In the genomic region with DNA sequence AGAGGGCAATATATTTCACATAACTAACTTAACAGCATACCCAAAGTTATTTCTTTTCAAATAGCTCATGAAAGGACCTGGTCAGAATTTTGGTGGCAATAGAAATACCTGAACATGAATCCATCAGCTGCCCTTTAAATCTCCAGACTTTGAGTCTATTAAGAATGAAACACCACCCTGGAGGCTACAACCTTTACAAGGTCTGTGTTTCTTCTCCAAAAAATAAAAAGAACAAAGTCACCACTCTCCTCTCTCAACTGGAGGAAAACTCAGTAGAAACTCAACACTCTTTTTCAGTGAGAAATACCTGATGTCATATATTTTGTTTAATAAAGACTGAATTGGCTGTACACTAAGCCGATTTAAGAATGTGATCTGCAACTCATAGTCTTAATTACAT, we compare ENCODE assay signal across 30 cellular contexts.
"Had no signal": no experiment of that assay in that cellular context is flagged by ENCODE, and none has a peak within 500 bp of the region (broad histone marks: within the 10 kb centered on the region; RNA-seq: fewer than 3 reads in every experiment).

No MANE protein-coding gene starts in this region.

- DNase-seq: hippocampal formation; immature natural killer cell; kidney; left colon; left lung; lower lobe of right lung; mammary epithelial cell; mesenchymal stem cell; naive thymus-derived CD4-positive, alpha-beta T cell; nucleus accumbens; pancreas; posterior cingulate gyrus; retina; right cardiac atrium; stimulated activated CD4-positive, alpha-beta T cell treated with anti-CD3 and anti-CD28 coated beads, Interleukin-12 subunit alpha, Interleukin-12 subunit beta, amount 100 ng/mL, for 4 hours; stimulated activated CD4-positive, alpha-beta T cell treated with anti-CD3 and anti-CD28 coated beads, Interleukin-15, amount 100 ng/mL, for 24 hours; stimulated activated CD4-positive, alpha-beta T cell treated with anti-CD3 and anti-CD28 coated beads, Interleukin-2, amount 100 ng/mL, for 24 hours; stimulated activated CD4-positive, alpha-beta T cell treated with anti-CD3 and anti-CD28 coated beads, Interleukin-4, amount 100 ng/mL, for 1 hour; stimulated activated naive B cell treated with anti-CD40 and anti-IgM and Interleukin-4, amounts not matched to agents 10 μg/mL and 1 μg/mL and 100 μg/mL, for 72 hours; stimulated activated naive CD8-positive, alpha-beta T cell treated with anti-CD3 and anti-CD28 coated beads, Interleukin-15, Interleukin-2, amounts not matched to agents 100 U/mL and 50 U/mL, for 24 hours; stomach; testis; thyroid gland; transverse colon; upper lobe of left lung had no signal

- H3K9me3 Mint-ChIP-seq: immature natural killer cell; natural killer cell treated with Interleukin-12 subunit alpha and Interleukin-12 subunit beta and Interleukin-15 and Interleukin-18, amount 100 ng/mL, for 72 hours; neural crest cell; stimulated activated naive B cell treated with anti-CD40 and anti-IgM and Interleukin-4, amounts not matched to agents 10 μg/mL and 1 μg/mL and 100 μg/mL, for 72 hours had no signal

- H3K4me1 ChIP-seq: lower lobe of right lung, prostate gland, thyroid gland had no signal

- H3K9me3 ChIP-seq: left lung, lower lobe of right lung, pancreas, prostate gland, stomach, testis, thyroid gland, transverse colon, upper lobe of left lung had no signal

- H3K27ac ChIP-seq: left lung, lower lobe of right lung, prostate gland, skin epidermis, stomach, testis, thyroid gland, upper lobe of left lung had no signal

- H3K27ac Mint-ChIP-seq: immature natural killer cell; naive thymus-derived CD4-positive, alpha-beta T cell; natural killer cell treated with Interleukin-12 subunit alpha and Interleukin-12 subunit beta and Interleukin-15 and Interleukin-18, amount 100 ng/mL, for 72 hours; stimulated activated naive B cell treated with anti-CD40 and anti-IgM and Interleukin-4, amounts not matched to agents 10 μg/mL and 1 μg/mL and 100 μg/mL, for 72 hours had no signal

- H3K27me3 ChIP-seq: left lung, pancreas, stomach, testis, thyroid gland, transverse colon, upper lobe of left lung had no signal

- H3K4me3 ChIP-seq: left lung, lower lobe of right lung, pancreas, prostate gland, skin epidermis, stomach, testis, thyroid gland, transverse colon, upper lobe of left lung had no signal

- H3K4me1 Mint-ChIP-seq: immature natural killer cell; stimulated activated naive B cell treated with anti-CD40 and anti-IgM and Interleukin-4, amounts not matched to agents 10 μg/mL and 1 μg/mL and 100 μg/mL, for 72 hours had no signal

- H3K36me3 Mint-ChIP-seq: immature natural killer cell; naive thymus-derived CD4-positive, alpha-beta T cell; natural killer cell treated with Interleukin-12 subunit alpha and Interleukin-12 subunit beta and Interleukin-15 and Interleukin-18, amount 100 ng/mL, for 72 hours; stimulated activated naive B cell treated with anti-CD40 and anti-IgM and Interleukin-4, amounts not matched to agents 10 μg/mL and 1 μg/mL and 100 μg/mL, for 72 hours had no signal

- ATAC-seq: left lung; lower lobe of right lung; naive thymus-derived CD4-positive, alpha-beta T cell; natural killer cell treated with Interleukin-12 subunit alpha and Interleukin-12 subunit beta and Interleukin-15 and Interleukin-18, amount 100 ng/mL, for 72 hours; right cardiac atrium; sciatic nerve; stimulated activated naive B cell treated with anti-CD40 and anti-IgM and Interleukin-4, amounts not matched to agents 10 μg/mL and 1 μg/mL and 100 μg/mL, for 72 hours; stimulated activated naive CD8-positive, alpha-beta T cell treated with anti-CD3 and anti-CD28 coated beads, Interleukin-15, Interleukin-2, amounts not matched to agents 100 U/mL and 50 U/mL, for 24 hours had no signal

- H3K4me3 Mint-ChIP-seq: immature natural killer cell; naive thymus-derived CD4-positive, alpha-beta T cell; natural killer cell treated with Interleukin-12 subunit alpha and Interleukin-12 subunit beta and Interleukin-15 and Interleukin-18, amount 100 ng/mL, for 72 hours; stimulated activated naive B cell treated with anti-CD40 and anti-IgM and Interleukin-4, amounts not matched to agents 10 μg/mL and 1 μg/mL and 100 μg/mL, for 72 hours had no signal

- H3K36me3 ChIP-seq: left lung, lower lobe of right lung, pancreas, prostate gland, stomach, thyroid gland, transverse colon, upper lobe of left lung had no signal

- H3K27me3 Mint-ChIP-seq: stimulated activated naive B cell treated with anti-CD40 and anti-IgM and Interleukin-4, amounts not matched to agents 10 μg/mL and 1 μg/mL and 100 μg/mL, for 72 hours had no signal
